39 cellular contexts compared by ENCODE assay signal in the genomic region with DNA sequence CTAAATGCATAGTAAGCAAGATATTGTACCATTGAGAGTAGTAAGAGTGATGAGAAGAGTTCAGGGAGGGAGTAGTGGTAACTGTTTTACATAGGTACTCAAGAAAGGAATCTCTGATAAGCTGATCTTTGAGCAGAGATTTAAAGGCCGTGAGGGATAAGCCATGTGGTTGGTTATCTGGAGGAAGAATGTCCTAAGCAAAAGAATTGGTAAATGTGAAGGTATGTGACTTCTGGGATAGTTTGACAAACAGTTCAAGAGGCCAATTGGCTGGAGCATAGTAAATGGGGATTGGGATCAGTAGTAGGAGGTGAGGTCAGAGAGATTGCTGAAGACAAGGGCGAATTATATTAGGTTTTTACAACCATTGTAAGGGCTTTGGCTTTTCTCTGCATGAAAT.
"Had no signal": no experiment of that assay in that cellular context is flagged by ENCODE, and none has a peak within 500 bp of the region (broad histone marks: within the 10 kb centered on the region; RNA-seq: fewer than 3 reads in every experiment).

No MANE protein-coding gene starts in this region.

- H3K4me3 ChIP-seq: adrenal gland, ascending aorta, cardiac muscle cell had no signal

- H3K4me3 Mint-ChIP-seq: activated B cell treated with CpG ODN at 0.5 μM for 24 hours; activated CD4-positive, alpha-beta memory T cell treated with anti-CD3 and anti-CD28 coated beads for 36 hours; activated CD4-positive, alpha-beta T cell treated with anti-CD3 and anti-CD28 coated beads, Interleukin-2, amount 10 ng/mL, durations not matched to agents 24 days and 14 days; activated CD8-positive, alpha-beta T cell treated with anti-CD3 and anti-CD28 coated beads for 36 hours; activated naive CD4-positive, alpha-beta T cell treated with anti-CD3 and anti-CD28 coated beads for 36 hours; activated naive CD8-positive, alpha-beta T cell treated with anti-CD3 and anti-CD28 coated beads for 36 hours; activated T-cell treated with anti-CD3 and anti-CD28 coated beads, Interleukin-2, amount 50 U/mL, for 4 hours; activated T-cell treated with anti-CD3 and anti-CD28 coated beads, Interleukin-2, amount 50 U/mL, for 72 hours; activated T-helper 1 cell treated with anti-CD3 and anti-CD28 coated beads, Interleukin-12 subunit alpha, Interleukin-12 subunit beta, Interleukin-2, Interleukin-4 antibody, amounts not matched to agents 30 ng/mL and 10 ng/mL and 1 ng/mL, durations not matched to agents 14 hours and 24 hours and 36 hours; activated T-helper 17 cell treated with anti-CD3 and anti-CD28 coated beads, Interleukin-2, amount 50 U/mL, for 72 hours; brain; central memory CD8-positive, alpha-beta T cell; T-helper 1 cell treated with Interleukin-12 subunit alpha and Interleukin-12 subunit beta and Interleukin-4 antibody, amounts not matched to agents 30 μg/mL and 1 μg/mL, for 36 hours; T-helper 2 cell treated with Interferon-gamma antibody and Interleukin-4, amounts not matched to agents 5 μg/mL and 100 μg/mL, for 36 hours had no signal

- DNase-seq: activated B cell treated with CpG ODN at 0.5 μM for 24 hours; activated CD4-positive, alpha-beta memory T cell treated with anti-CD3 and anti-CD28 coated beads for 36 hours; activated CD4-positive, alpha-beta T cell treated with anti-CD3 and anti-CD28 coated beads for 4 hours; activated CD4-positive, alpha-beta T cell treated with anti-CD3 and anti-CD28 coated beads, Interleukin-2, amount 10 ng/mL, durations not matched to agents 24 days and 14 days; activated CD4-positive, alpha-beta T cell treated with anti-CD3 and anti-CD28 coated beads, Interleukin-2, amount 50 U/mL, for 1 hour; activated CD4-positive, alpha-beta T cell treated with anti-CD3 and anti-CD28 coated beads, Interleukin-2, amount 50 U/mL, for 4 hours; activated CD4-positive, CD25-positive, alpha-beta regulatory T cell treated with anti-CD3 and anti-CD28 coated beads, Interleukin-2, amount 50 U/mL, for 72 hours; activated CD8-positive, alpha-beta memory T cell treated with anti-CD3 and anti-CD28 coated beads, Interleukin-2, amount 50 U/mL, for 4 hours; activated CD8-positive, alpha-beta T cell treated with anti-CD3 and anti-CD28 coated beads for 36 hours; activated effector memory CD4-positive, alpha-beta T cell treated with anti-CD3 and anti-CD28 coated beads, Interleukin-2, amount 50 U/mL, for 16 hours; activated gamma-delta T cell treated with Interleukin-2 at 50 U/mL for 16 hours; activated naive CD4-positive, alpha-beta T cell; activated naive CD4-positive, alpha-beta T cell treated with anti-CD3 and anti-CD28 coated beads for 36 hours; activated naive CD4-positive, alpha-beta T cell treated with anti-CD3 and anti-CD28 coated beads, Interleukin-2, amount 50 U/mL, for 16 hours; activated naive CD8-positive, alpha-beta T cell treated with anti-CD3 and anti-CD28 coated beads for 36 hours; activated T-cell treated with anti-CD3 and anti-CD28 coated beads for 4 hours; activated T-cell treated with anti-CD3 and anti-CD28 coated beads, Interleukin-2, amount 50 U/mL, for 1 hour; activated T-cell treated with anti-CD3 and anti-CD28 coated beads, Interleukin-2, amount 50 U/mL, for 4 hours; activated T-cell treated with anti-CD3 and anti-CD28 coated beads, Interleukin-2, amount 50 U/mL, for 72 hours; adrenal gland; amygdala; anterior cingulate cortex; caudate nucleus; cerebellar nuclear complex; T-helper 1 cell; T-helper 2 cell; T-helper 9 cell had no signal

- H3K36me3 Mint-ChIP-seq: activated CD4-positive, alpha-beta memory T cell treated with anti-CD3 and anti-CD28 coated beads for 36 hours; activated naive CD4-positive, alpha-beta T cell treated with anti-CD3 and anti-CD28 coated beads, Interleukin-2, amount 50 U/mL, for 72 hours had no signal

- FAIRE-seq: bronchial epithelial cell, TTC549 had no signal

- H3K27ac Mint-ChIP-seq: activated B cell treated with CpG ODN at 0.5 μM for 24 hours; activated CD4-positive, alpha-beta memory T cell treated with anti-CD3 and anti-CD28 coated beads for 36 hours; activated CD4-positive, alpha-beta T cell treated with anti-CD3 and anti-CD28 coated beads, Interleukin-2, amount 10 ng/mL, durations not matched to agents 24 days and 14 days; activated CD8-positive, alpha-beta T cell treated with anti-CD3 and anti-CD28 coated beads for 36 hours; activated naive CD4-positive, alpha-beta T cell treated with anti-CD3 and anti-CD28 coated beads for 36 hours; activated naive CD4-positive, alpha-beta T cell treated with anti-CD3 and anti-CD28 coated beads, Interleukin-2, amount 50 U/mL, for 72 hours; activated naive CD8-positive, alpha-beta T cell treated with anti-CD3 and anti-CD28 coated beads for 36 hours; activated T-cell treated with anti-CD3 and anti-CD28 coated beads, Interleukin-2, amount 50 U/mL, for 72 hours; activated T-helper 1 cell treated with anti-CD3 and anti-CD28 coated beads, Interleukin-12 subunit alpha, Interleukin-12 subunit beta, Interleukin-2, Interleukin-4 antibody, amounts not matched to agents 30 ng/mL and 10 ng/mL and 1 ng/mL, durations not matched to agents 14 hours and 24 hours and 36 hours; activated T-helper 17 cell treated with anti-CD3 and anti-CD28 coated beads, Interleukin-2, amount 50 U/mL, for 72 hours; brain; T-helper 1 cell treated with Interleukin-12 subunit alpha and Interleukin-12 subunit beta and Interleukin-4 antibody, amounts not matched to agents 30 μg/mL and 1 μg/mL, for 36 hours; T-helper 2 cell treated with Interferon-gamma antibody and Interleukin-4, amounts not matched to agents 5 μg/mL and 100 μg/mL, for 36 hours had no signal

- H3K4me1 ChIP-seq: adrenal gland, ascending aorta had no signal

- H3K4me1 Mint-ChIP-seq: activated B cell treated with CpG ODN at 0.5 μM for 24 hours; activated CD4-positive, alpha-beta T cell treated with anti-CD3 and anti-CD28 coated beads, Interleukin-2, amount 10 ng/mL, durations not matched to agents 24 days and 14 days; activated naive CD8-positive, alpha-beta T cell treated with anti-CD3 and anti-CD28 coated beads for 36 hours had no signal

- H3K27me3 Mint-ChIP-seq: activated B cell treated with CpG ODN at 0.5 μM for 24 hours; activated CD4-positive, alpha-beta memory T cell treated with anti-CD3 and anti-CD28 coated beads for 36 hours; activated CD4-positive, alpha-beta T cell treated with anti-CD3 and anti-CD28 coated beads, Interleukin-2, amount 10 ng/mL, durations not matched to agents 24 days and 14 days; activated CD8-positive, alpha-beta T cell treated with anti-CD3 and anti-CD28 coated beads for 36 hours; activated naive CD8-positive, alpha-beta T cell treated with anti-CD3 and anti-CD28 coated beads for 36 hours; activated T-helper 17 cell treated with anti-CD3 and anti-CD28 coated beads, Interleukin-2, amount 50 U/mL, for 72 hours; brain; central memory CD8-positive, alpha-beta T cell had no signal

- H3K9me3 ChIP-seq: adrenal gland, ascending aorta had no signal

- H3K27me3 ChIP-seq: adrenal gland, ascending aorta, cardiac muscle cell had no signal

- ATAC-seq: activated CD8-positive, alpha-beta T cell treated with anti-CD3 and anti-CD28 coated beads for 36 hours; activated naive CD4-positive, alpha-beta T cell treated with anti-CD3 and anti-CD28 coated beads, Interleukin-2, amount 50 U/mL, for 72 hours; activated T-cell treated with anti-CD3 and anti-CD28 coated beads, Interleukin-2, amount 50 U/mL, for 4 hours; activated T-cell treated with anti-CD3 and anti-CD28 coated beads, Interleukin-2, amount 50 U/mL, for 72 hours; activated T-helper 17 cell treated with anti-CD3 and anti-CD28 coated beads, Interleukin-2, amount 50 U/mL, for 72 hours had no signal

- H3K36me3 ChIP-seq: adrenal gland, ascending aorta, cardiac muscle cell had no signal

- H3K27ac ChIP-seq: adrenal gland, ascending aorta, cardiac muscle cell, VCaP had no signal

- H3K9me3 Mint-ChIP-seq: activated B cell treated with CpG ODN at 0.5 μM for 24 hours; activated CD4-positive, alpha-beta memory T cell treated with anti-CD3 and anti-CD28 coated beads for 36 hours; activated CD8-positive, alpha-beta T cell treated with anti-CD3 and anti-CD28 coated beads for 36 hours; activated naive CD4-positive, alpha-beta T cell treated with anti-CD3 and anti-CD28 coated beads for 36 hours; activated naive CD4-positive, alpha-beta T cell treated with anti-CD3 and anti-CD28 coated beads, Interleukin-2, amount 50 U/mL, for 72 hours; activated T-cell treated with anti-CD3 and anti-CD28 coated beads, Interleukin-2, amount 50 U/mL, for 4 hours; activated T-cell treated with anti-CD3 and anti-CD28 coated beads, Interleukin-2, amount 50 U/mL, for 72 hours; activated T-helper 1 cell treated with anti-CD3 and anti-CD28 coated beads, Interleukin-12 subunit alpha, Interleukin-12 subunit beta, Interleukin-2, Interleukin-4 antibody, amounts not matched to agents 30 ng/mL and 10 ng/mL and 1 ng/mL, durations not matched to agents 14 hours and 24 hours and 36 hours; activated T-helper 17 cell treated with anti-CD3 and anti-CD28 coated beads, Interleukin-2, amount 50 U/mL, for 72 hours; central memory CD8-positive, alpha-beta T cell; T-helper 1 cell treated with Interleukin-12 subunit alpha and Interleukin-12 subunit beta and Interleukin-4 antibody, amounts not matched to agents 30 μg/mL and 1 μg/mL, for 36 hours; T-helper 2 cell treated with Interferon-gamma antibody and Interleukin-4, amounts not matched to agents 5 μg/mL and 100 μg/mL, for 36 hours had no signal
